Comparison of ENCODE assay signal across 8 cellular contexts in genomic region chr1:209248649-209249279, GRCh38.
DNase-seq lines count a peak whose midpoint lies in the region; ATAC-seq and TF ChIP-seq lines count a peak whose summit lies in the region.

No MANE protein-coding gene starts in this region.

- H3K36me3 Mint-ChIP-seq in nephron progenitor cell (ENCODE audit: low read depth): no peaks in the 10 kb centered on the region

- H3K36me3 ChIP-seq in esophagus squamous epithelium: no peaks in the 10 kb centered on the region
- no peaks in the 10 kb centered on the region for H3K36me3 ChIP-seq in vagina

- intact Hi-C loops in esophagus squamous epithelium (cut with DNase I): no loop called here
- intact Hi-C loops in vagina (cut with DNase I): no loop called here

- ATAC-seq in GM19395 (IDR thresholded peaks at IDR 0.05; ENCODE audit: unreplicated experiment) (peak; percentile 92), HG03439 (IDR thresholded peaks at IDR 0.05; ENCODE audit: unreplicated experiment) (peak; percentile 81)

- H3K9me3 Mint-ChIP-seq in nephron progenitor cell: no peaks in the 10 kb centered on the region

- H3K4me3 ChIP-seq in esophagus squamous epithelium (no peak overlapping the region), vagina (no peak overlapping the region)

- TF ChIP-seq CTCF in esophagus squamous epithelium (IDR thresholded peaks at IDR 0.05): peak; percentile 63 to 96 (median 92)
- TF ChIP-seq CTCF in nephron progenitor cell (IDR thresholded peaks at IDR 0.05): peak; percentile 97
- TF ChIP-seq CTCF in vagina (IDR thresholded peaks at IDR 0.05): peak; percentile 53 to 89 (median 74)

- H3K27ac ChIP-seq in esophagus squamous epithelium (no peak overlapping the region), vagina (no peak overlapping the region)

- DNase-seq in DMS 273 (lab: John Stamatoyannopoulos, UW; ENCODE audit: unreplicated experiment) (peak; percentile 88), NCI-H345 (lab: John Stamatoyannopoulos, UW) (peak; percentile 87), esophagus squamous epithelium (lab: John Stamatoyannopoulos, UW) (no peak), nephron progenitor cell (peak; percentile 72), vagina (ENCODE audit: extremely low spot score in 2 of 2) (no peak)
- peak; percentile 12 to 21 for DNase-seq in activated CD4-positive, alpha-beta T cell treated with anti-CD3 and anti-CD28 coated beads, Interleukin-2, amount 50 U/mL, for 4 hours

- H3K27me3 ChIP-seq in esophagus squamous epithelium: no peaks in the 10 kb centered on the region
- no peaks in the 10 kb centered on the region for H3K27me3 ChIP-seq in vagina

- H3K9me3 ChIP-seq in esophagus squamous epithelium (no peaks in the 10 kb centered on the region), vagina (no peaks in the 10 kb centered on the region)

- H3K27ac Mint-ChIP-seq in nephron progenitor cell: no peak overlapping the region

- no peak overlapping the region for H3K4me3 Mint-ChIP-seq in nephron progenitor cell

- 20 to 23% methylated on average over 6 of the region's 6 CpGs for WGBS in esophagus squamous epithelium, 2 donors

- TF ChIP-seq POLR2A in esophagus squamous epithelium (IDR thresholded peaks at IDR 0.05): no peak
- TF ChIP-seq POLR2A in vagina (IDR thresholded peaks at IDR 0.05): no peak

- H3K4me1 ChIP-seq in esophagus squamous epithelium (no peaks in the 10 kb centered on the region), vagina (no peaks in the 10 kb centered on the region)

- peaks cover 19% of the 10 kb centered on the region for H3K4me1 Mint-ChIP-seq in nephron progenitor cell

- peaks cover 8% of the 10 kb centered on the region for H3K27me3 Mint-ChIP-seq in nephron progenitor cell (ENCODE audit: low read depth, poor library complexity)

Comparison
In these comparisons a context has a peak if more than half of its experiments do, and no peak if none do; other contexts are left out.
1. DNase-seq: peak in DMS 273 (single experiment), NCI-H345 (single experiment), activated CD4-positive, alpha-beta T cell treated with anti-CD3 and anti-CD28 coated beads, Interleukin-2, amount 50 U/mL, for 4 hours (2 of 2) and nephron progenitor cell (single experiment); none in esophagus squamous epithelium (single experiment) and vagina (0 of 2).
2. Peak in every context shown above with its lines, with median percentiles within 50 percentile points of each other: CTCF ChIP-seq.